Comparison of ENCODE assay signal across 21 cellular contexts in the genomic region with DNA sequence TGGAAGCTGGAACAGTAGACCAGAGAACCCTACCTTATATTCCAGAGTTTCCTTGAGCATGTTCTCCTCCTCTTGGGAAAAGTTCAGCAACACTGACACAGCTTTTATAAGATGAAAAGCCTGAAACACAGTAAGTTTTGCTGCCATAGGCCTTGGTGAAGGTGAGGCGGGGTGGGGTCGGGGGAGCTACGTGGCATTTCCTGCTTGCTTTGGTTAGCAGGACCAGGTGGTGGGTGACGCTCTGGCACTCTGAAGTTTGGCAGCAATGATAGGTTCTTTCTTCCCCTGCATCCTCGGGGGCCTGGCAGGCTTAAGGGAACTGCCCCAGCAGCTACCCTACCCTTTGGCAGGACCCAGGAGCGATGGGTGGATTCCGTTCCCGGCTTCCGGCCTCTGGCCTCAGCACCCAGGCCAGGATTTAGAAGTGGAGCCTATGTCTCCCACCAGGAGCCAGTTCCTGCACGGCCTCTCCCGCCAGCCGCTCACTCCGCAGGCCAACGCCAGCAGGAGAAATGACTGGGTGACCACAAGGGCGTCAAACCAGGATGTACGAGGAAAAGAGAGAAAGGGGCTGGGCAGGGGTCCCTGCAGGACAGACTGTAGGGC. TPM values are rescaled to one million over a fixed set of nuclear protein-coding genes. Genes with fewer than 3 reads are reported as not detected.
A peak's percentile ranks its signal among the peaks of the same experiment; 100 is the strongest.
DNase-seq lines count a peak whose midpoint lies in the region; ATAC-seq and TF ChIP-seq lines count a peak whose summit lies in the region.
"Had no signal": no experiment of that assay in that cellular context is flagged by ENCODE, and none has a peak within 500 bp of the region (broad histone marks: within the 10 kb centered on the region; RNA-seq: fewer than 3 reads in every experiment).

No MANE protein-coding gene starts in this region.

- ATAC-seq in GM23338 (no peak), HG03097 (IDR thresholded peaks at IDR 0.05; ENCODE audit: low FRiP score, unreplicated experiment) (no peak)
- ATAC-seq in central memory CD8-positive, alpha-beta T cell (replicated peaks; ENCODE audit: extremely low read depth, poor library complexity, severe bottlenecking): peak; percentile 75
- ATAC-seq: PC-3 had no signal

- H3F3A ChIP-seq in GM23338 (replicated peaks; ENCODE audit: low read depth): peaks cover 50% of the 10 kb centered on the region

- H3K9ac ChIP-seq in BLaER1 treated with 17β-estradiol and CSF1 and Interleukin-3, amounts not matched to agents 10 nM and 100 nM: peak overlapping the region in 4 of 11 experiments; percentile 16 to 65 (median 50); a peak in 4 of 22 replicates

- H3K27me3 ChIP-seq in BLaER1 treated with 17β-estradiol and CSF1 and Interleukin-3, amounts not matched to agents 10 nM and 100 nM: no peaks in the 10 kb centered on the region
- H3K27me3 ChIP-seq in GM23338 (ENCODE audit: insufficient read depth) (no peaks in the 10 kb centered on the region), osteoblast (ENCODE audit: insufficient read depth, low read length) (no peaks in the 10 kb centered on the region)

- no peaks in the 10 kb centered on the region; the same call in 2 of the 3 replicates for H3K9me3 Mint-ChIP-seq in GM23338
- H3K9me3 Mint-ChIP-seq in central memory CD8-positive, alpha-beta T cell: no peaks in the 10 kb centered on the region
- H3K9me3 Mint-ChIP-seq: CD4-positive, alpha-beta memory T cell had no signal

- peaks cover 8% of the 10 kb centered on the region for H3K27me3 Mint-ChIP-seq in GM23338 (ENCODE audit: insufficient read depth, low read depth, poor library complexity)
- no peaks in the 10 kb centered on the region for H3K27me3 Mint-ChIP-seq in central memory CD8-positive, alpha-beta T cell
- H3K27me3 Mint-ChIP-seq: CD4-positive, alpha-beta memory T cell had no signal

- H3K9me3 ChIP-seq in BLaER1 treated with 17β-estradiol and CSF1 and Interleukin-3, amounts not matched to agents 10 nM and 100 nM (replicated peaks in 1 of 11): no peaks in the 10 kb centered on the region
- H3K9me3 ChIP-seq in osteoblast (ENCODE audit: low read depth, low read length): no peaks in the 10 kb centered on the region

- peaks cover 66% of the 10 kb centered on the region for H3K4me1 Mint-ChIP-seq in GM23338
- H3K4me1 Mint-ChIP-seq in central memory CD8-positive, alpha-beta T cell: peaks cover 18% of the 10 kb centered on the region

- H3K9me2 ChIP-seq in GM23338 (ENCODE audit: insufficient read depth): no peaks in the 10 kb centered on the region

- peaks cover 21 to 63% (median 34%) of the 10 kb centered on the region in 11 experiments for H4K20me1 ChIP-seq in BLaER1 treated with 17β-estradiol and CSF1 and Interleukin-3, amounts not matched to agents 10 nM and 100 nM
- H4K20me1 ChIP-seq in GM23338 (replicated peaks; ENCODE audit: insufficient read depth) (peaks cover 6% of the 10 kb centered on the region; the same call in 1 of the 2 replicates), osteoblast (ENCODE audit: insufficient read depth, low read length) (peaks cover 32% of the 10 kb centered on the region)

- H3K27ac ChIP-seq in BLaER1 treated with 17β-estradiol and CSF1 and Interleukin-3, amounts not matched to agents 10 nM and 100 nM: peak overlapping the region in 4 of 11 experiments; percentile 72 to 95 (median 92); a peak in 8 of 22 replicates
- H3K27ac ChIP-seq in GM23338 (ENCODE audit: low read depth) (no peak overlapping the region; the same call in 1 of the 2 replicates), osteoblast (ENCODE audit: low read depth, low read length) (no peak overlapping the region)

- no peak overlapping the region for H3K4me3 ChIP-seq in BLaER1 treated with 17β-estradiol and CSF1 and Interleukin-3, amounts not matched to agents 10 nM and 100 nM
- peak overlapping the region; percentile 0; the same call in 1 of the 2 replicates for H3K4me3 ChIP-seq in GM23338
- no peak overlapping the region for H3K4me3 ChIP-seq in osteoblast (ENCODE audit: insufficient read depth, low read length)

- TF ChIP-seq CTCF in GM23338 (conservative IDR thresholded peaks at IDR 0.05; ENCODE audit: low read depth in 2 of 2): no peak
- TF ChIP-seq CTCF in osteoblast (IDR thresholded peaks at IDR 0.05; ENCODE audit: extremely low read depth, low read depth, low read length): no peak

- no peak overlapping the region for H3K4me3 Mint-ChIP-seq in GM23338
- H3K4me3 Mint-ChIP-seq in central memory CD8-positive, alpha-beta T cell: no peak overlapping the region

- peaks cover 6 to 71% (median 65%) of the 10 kb centered on the region in 10 experiments; a peak in 18 of 20 replicates for H3K4me1 ChIP-seq in BLaER1 treated with 17β-estradiol and CSF1 and Interleukin-3, amounts not matched to agents 10 nM and 100 nM
- H3K4me1 ChIP-seq in GM23338 (ENCODE audit: insufficient read depth): peaks cover 31% of the 10 kb centered on the region
- peaks cover 9% of the 10 kb centered on the region for H3K4me1 ChIP-seq in osteoblast (ENCODE audit: insufficient read depth, low read length)

- peak overlapping the region in 9 of 11 experiments; percentile 68 to 95 (median 82); a peak in 17 of 22 replicates for H3K4me2 ChIP-seq in BLaER1 treated with 17β-estradiol and CSF1 and Interleukin-3, amounts not matched to agents 10 nM and 100 nM
- peak overlapping the region; percentile 33; the same call in 1 of the 2 replicates for H3K4me2 ChIP-seq in GM23338
- H3K4me2 ChIP-seq in osteoblast (ENCODE audit: insufficient read depth, low read length): no peak overlapping the region

- no peak overlapping the region for H2AFZ ChIP-seq in GM23338
- H2AFZ ChIP-seq in osteoblast (ENCODE audit: low read length): no peak overlapping the region

- no peak for DNase-seq in GM23338 (ENCODE audit: low spot score)
- no peak for DNase-seq in central memory CD8-positive, alpha-beta T cell (ENCODE audit: low spot score in 2 of 2)
- DNase-seq in osteoblast (ENCODE audit: insufficient read length, low spot score, missing footprints): peak; percentile 52
- DNase-seq in activated CD8-positive, alpha-beta memory T cell treated with anti-CD3 and anti-CD28 coated beads for 24 hours: no peak
- no peak for DNase-seq in NCI-H187 treated with DMSO at 0.1 percent for 48 hours (lab: John Stamatoyannopoulos, UW)
- DNase-seq: ACHN; AML-193; CD4-positive, alpha-beta memory T cell; DMS79 treated with DMSO at 0.1 percent for 48 hours; HCEC 1CT; MV-4-11; NCI-H1417; NCI-H2029; NCI-H2171; NCI-H446 treated with DMSO at 0.1 percent for 48 hours; NK-92 treated with Interleukin-12 subunit alpha and Interleukin-12 subunit beta, amount 100 ng/mL, for 24 hours; PC-3 had no signal

- H3K36me3 Mint-ChIP-seq in GM23338 (ENCODE audit: low read depth): peaks cover 24% of the 10 kb centered on the region
- H3K36me3 Mint-ChIP-seq in central memory CD8-positive, alpha-beta T cell (ENCODE audit: insufficient read depth): peaks cover 46% of the 10 kb centered on the region

- peaks cover 33 to 94% (median 51%) of the 10 kb centered on the region in 11 experiments for H3K36me3 ChIP-seq in BLaER1 treated with 17β-estradiol and CSF1 and Interleukin-3, amounts not matched to agents 10 nM and 100 nM
- H3K36me3 ChIP-seq in GM23338 (ENCODE audit: insufficient read depth) (peaks cover 5% of the 10 kb centered on the region; the same call in 1 of the 2 replicates), osteoblast (ENCODE audit: insufficient read depth, low read length) (peaks cover 60% of the 10 kb centered on the region)

- H3K27ac Mint-ChIP-seq in GM23338: no peak overlapping the region
- H3K27ac Mint-ChIP-seq in central memory CD8-positive, alpha-beta T cell (ENCODE audit: low read depth): peak overlapping the region; percentile 35

- H3K79me2 ChIP-seq in GM23338 (replicated peaks; ENCODE audit: insufficient read depth): no peaks in the 10 kb centered on the region
- H3K79me2 ChIP-seq in osteoblast (ENCODE audit: insufficient read depth, low read length): peaks cover 9% of the 10 kb centered on the region

TF ChIP-seq in GM23338, 12 proteins besides CTCF, POLR2A, EP300 and RAD21 (continues in another document):
- TF ChIP-seq EZH2phosphoT487 (IDR thresholded peaks at IDR 0.05; ENCODE audit: unreplicated experiment) (no peak), ZNF331 (CRISPR knock-in tag; IDR thresholded peaks at IDR 0.05; ENCODE audit: low read depth) (no peak), JUNB (IDR thresholded peaks at IDR 0.05; ENCODE audit: unreplicated experiment) (no peak)

RNA-seq across cellular contexts. Expression of a gene that starts 19.3 kb away (rescaled TPM):
- 35.9 and 41.2 TPM in 2 replicates for total RNA-seq in GM23338 (2014; rRNA removed; shearing (Covaris generic))
- 84.5 and 87.3 TPM in 2 replicates for polyA plus RNA-seq in GM23338 (2016; fragmentation: Nextera tagmentation; extraction: Ambion mirVana)
- 9.8 and 11.8 TPM in 2 replicates for total RNA-seq in osteoblast

RNA-seq across cellular contexts. Expression of a gene that starts 19.5 kb away (rescaled TPM):
- 1,202 and 1,683 TPM in 2 replicates for total RNA-seq in GM23338 (2014; rRNA removed; shearing (Covaris generic))
- polyA plus RNA-seq in GM23338 (2016; fragmentation: Nextera tagmentation; extraction: Ambion mirVana): 4,143 and 4,572 TPM in 2 replicates
- total RNA-seq in osteoblast: 1,644 and 1,645 TPM in 2 replicates

RNA-seq across cellular contexts. Expression of a gene that starts 28.0 kb away (rescaled TPM):
- total RNA-seq in GM23338 (2014; rRNA removed; shearing (Covaris generic)): not detected in 2 replicates
- polyA plus RNA-seq in GM23338 (2016; fragmentation: Nextera tagmentation; extraction: Ambion mirVana): not detected in 2 replicates
- not detected in 2 replicates for total RNA-seq in osteoblast
- total RNA-seq: CD4-positive, alpha-beta memory T cell; G401; PC-3; SK-MEL-5 had no signal
- polyA plus RNA-seq: CD4-positive, alpha-beta memory T cell had no signal

RNA-seq across cellular contexts. Expression of a gene that starts 59.6 kb away (rescaled TPM):
- total RNA-seq in GM23338 (2014; rRNA removed; shearing (Covaris generic)): 6.1 and 14.7 TPM in 2 replicates
- 8.0 and 8.8 TPM in 2 replicates for polyA plus RNA-seq in GM23338 (2016; fragmentation: Nextera tagmentation; extraction: Ambion mirVana)
- 13.4 and 15.6 TPM in 2 replicates for total RNA-seq in osteoblast
